Comparison of ENCODE assay signal across 13 cellular contexts in the genomic region with DNA sequence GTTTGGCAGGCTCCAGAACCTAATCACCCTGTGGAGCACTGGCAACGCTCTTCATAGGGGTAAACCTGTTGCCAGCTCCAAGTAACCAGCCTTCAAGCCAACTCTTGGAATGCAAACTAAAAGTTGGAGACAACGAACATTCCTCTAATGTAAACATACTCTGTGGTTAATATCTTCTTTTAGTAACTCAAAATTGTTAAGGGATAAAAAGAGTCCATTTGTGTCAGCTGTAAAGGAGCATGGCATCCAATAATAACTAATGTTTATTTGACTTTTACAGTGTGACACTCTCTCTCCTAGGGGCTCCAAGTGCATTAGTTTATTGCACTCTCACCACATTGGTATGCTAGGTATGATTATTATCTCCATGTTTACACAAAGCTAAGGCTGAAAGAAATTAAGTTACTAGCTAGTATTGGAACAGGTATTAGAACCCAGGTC. TPM values are rescaled to one million over a fixed set of nuclear protein-coding genes. Genes with fewer than 3 reads are reported as not detected.
DNase-seq lines count a peak whose midpoint lies in the region; FAIRE-seq and TF ChIP-seq lines count a peak whose summit lies in the region.
"Had no signal": no experiment of that assay in that cellular context is flagged by ENCODE, and none has a peak within 500 bp of the region (broad histone marks: within the 10 kb centered on the region; RNA-seq: fewer than 3 reads in every experiment).

No MANE protein-coding gene starts in this region.

- in situ Hi-C loops in Caki2 (cut with HindIII; ENCODE audit: low pct_unique_long_range_greater_than_20kb, low sequenced_read_pairs): no loop called here

- H3K9ac ChIP-seq in HUES6 (ENCODE audit: low read length): no peak overlapping the region
- H3K9ac ChIP-seq in keratinocyte (ENCODE audit: control insufficient read depth, extremely low read depth, insufficient read depth, low read length): no peak overlapping the region

- H2AFZ ChIP-seq in keratinocyte (ENCODE audit: control insufficient read depth, low read length): no peak overlapping the region

- peak; percentile 85 for DNase-seq in Caki2 (ENCODE audit: low read depth)
- DNase-seq in astrocyte of the hippocampus (ENCODE audit: low read depth, low spot score): peak; percentile 69
- DNase-seq in keratinocyte (ENCODE audit: low read depth, low spot score): no peak
- no peak for DNase-seq in suprapubic skin (ENCODE audit: low spot score in 2 of 2)
- DNase-seq in vagina (ENCODE audit: extremely low spot score in 2 of 2): no peak
- DNase-seq in WERI-Rb-1: no peak
- DNase-seq in NCI-H2029 treated with DMSO at 0.1 percent for 48 hours (lab: John Stamatoyannopoulos, UW): no peak
- DNase-seq: activated CD4-positive, alpha-beta T cell treated with anti-CD3 and anti-CD28 coated beads, Interleukin-2, amount 50 U/mL, for 48 hours; activated gamma-delta T cell treated with Interleukin-2 at 50 U/mL for 16 hours; GDM1 had no signal

- peaks cover 88% of the 10 kb centered on the region for H3K4me1 ChIP-seq in HUES6 (ENCODE audit: control insufficient read depth, insufficient read depth, low read length)
- H3K4me1 ChIP-seq in keratinocyte (ENCODE audit: control insufficient read depth, extremely low read depth, insufficient read depth, low read length): peaks cover 75% of the 10 kb centered on the region
- peaks cover 26% of the 10 kb centered on the region for H3K4me1 ChIP-seq in suprapubic skin
- peaks cover 13% of the 10 kb centered on the region for H3K4me1 ChIP-seq in vagina
- H3K4me1 ChIP-seq: prostate gland had no signal

- peaks cover 80% of the 10 kb centered on the region for H3K79me2 ChIP-seq in keratinocyte (ENCODE audit: control insufficient read depth, insufficient read depth, low read length)

- 61% methylated on average over 2 of the region's 2 CpGs for WGBS in suprapubic skin

- H3K27me3 ChIP-seq in HUES6 (ENCODE audit: control insufficient read depth, insufficient read depth, low read length) (peaks cover 25% of the 10 kb centered on the region), keratinocyte (ENCODE audit: control insufficient read depth, extremely low read depth, insufficient read depth, low read length) (no peaks in the 10 kb centered on the region), suprapubic skin (no peaks in the 10 kb centered on the region), vagina (no peaks in the 10 kb centered on the region), WERI-Rb-1 (ENCODE audit: insufficient read depth, low read depth, severe bottlenecking) (no peaks in the 10 kb centered on the region)

- no peaks in the 10 kb centered on the region for H4K20me1 ChIP-seq in keratinocyte (ENCODE audit: control insufficient read depth, extremely low read depth, insufficient read depth, low read length)

- H3K27ac ChIP-seq in HUES6 (ENCODE audit: low read depth, low read length) (peak overlapping the region; percentile 42; the same call in 1 of the 2 replicates), keratinocyte (ENCODE audit: control insufficient read depth, insufficient read depth, low read length) (peak overlapping the region; percentile 63), suprapubic skin (no peak overlapping the region), vagina (no peak overlapping the region), WERI-Rb-1 (no peak overlapping the region)
- H3K27ac ChIP-seq: prostate gland had no signal

- H3K9me3 ChIP-seq in HUES6 (ENCODE audit: control insufficient read depth, insufficient read depth, low read depth, low read length): no peaks in the 10 kb centered on the region
- no peaks in the 10 kb centered on the region for H3K9me3 ChIP-seq in keratinocyte (ENCODE audit: control insufficient read depth, low read depth, low read length)
- no peaks in the 10 kb centered on the region for H3K9me3 ChIP-seq in suprapubic skin
- H3K9me3 ChIP-seq in vagina: no peaks in the 10 kb centered on the region
- no peaks in the 10 kb centered on the region for H3K9me3 ChIP-seq in WERI-Rb-1 (ENCODE audit: severe bottlenecking)
- H3K9me3 ChIP-seq: prostate gland had no signal

- dilution Hi-C loops in keratinocyte (cut with MboI; ENCODE audit: extremely low pct_ligation_motif_present, low sequenced_read_pairs): no loop called here

- intact Hi-C loops in vagina (cut with DNase I): no loop called here

- peak overlapping the region; percentile 54 for H3K4me2 ChIP-seq in keratinocyte (ENCODE audit: control insufficient read depth, extremely low read depth, insufficient read depth, low read depth, low read length)

- no peaks in the 10 kb centered on the region for H3K9me1 ChIP-seq in keratinocyte (ENCODE audit: control insufficient read depth, extremely low read depth, insufficient read depth, low read length)

- no peak for TF ChIP-seq CTCF in keratinocyte (optimal IDR thresholded peaks at IDR 0.05 in 1 of 3, IDR thresholded peaks at IDR 0.05 in 1 of 3, conservative IDR thresholded peaks at IDR 0.05 in 1 of 3; ENCODE audit: extremely low read depth in 1 of 3, insufficient read depth in 2 of 3, low read length in 3 of 3)
- TF ChIP-seq CTCF in suprapubic skin (IDR thresholded peaks at IDR 0.05): no peak
- TF ChIP-seq CTCF in vagina (IDR thresholded peaks at IDR 0.05): no peak
- TF ChIP-seq CTCF in WERI-Rb-1 (IDR thresholded peaks at IDR 0.05; ENCODE audit: low read depth, low read length): no peak

- no peak overlapping the region for H3K4me3 ChIP-seq in HUES6 (ENCODE audit: low read depth, low read length)
- H3K4me3 ChIP-seq in keratinocyte (ENCODE audit: control insufficient read depth in 2 of 3, extremely low read depth in 1 of 3, insufficient read depth in 2 of 3, low read depth in 1 of 3, low read length in 3 of 3): no peak overlapping the region
- no peak overlapping the region for H3K4me3 ChIP-seq in suprapubic skin
- no peak overlapping the region for H3K4me3 ChIP-seq in vagina
- H3K4me3 ChIP-seq in WERI-Rb-1 (ENCODE audit: low read depth, low read length): no peak overlapping the region
- H3K4me3 ChIP-seq: prostate gland had no signal

- no peak for TF ChIP-seq EP300 in suprapubic skin (IDR thresholded peaks at IDR 0.05)

- no peak for TF ChIP-seq POLR2A in suprapubic skin (IDR thresholded peaks at IDR 0.05)
- no peak for TF ChIP-seq POLR2A in vagina (IDR thresholded peaks at IDR 0.05)

- no peak for FAIRE-seq in keratinocyte (lab: Jason Lieb, UNC)
- FAIRE-seq: GM18507 had no signal

- H3K36me3 ChIP-seq in HUES6 (ENCODE audit: control insufficient read depth, insufficient read depth, low read length) (no peaks in the 10 kb centered on the region), keratinocyte (ENCODE audit: control insufficient read depth in 2 of 2, extremely low read depth in 1 of 2, insufficient read depth in 2 of 2, low read length in 2 of 2) (peaks cover 14 to 30% of the 10 kb centered on the region in 2 experiments), suprapubic skin (no peaks in the 10 kb centered on the region), vagina (no peaks in the 10 kb centered on the region), WERI-Rb-1 (no peaks in the 10 kb centered on the region; the same call in 1 of the 2 replicates)
- H3K36me3 ChIP-seq: prostate gland had no signal

RNA-seq across cellular contexts. Expression of a gene that starts 31.0 kb away (rescaled TPM):
- 7.3 and 8.7 TPM in 2 replicates for total RNA-seq in Caki2 (2014; rRNA removed; shearing (Covaris generic); ENCODE audit: low replicate concordance)
- polyA plus RNA-seq in keratinocyte: 62.4 to 110 TPM (median 86.5 TPM) in 3 replicates
- 28.9 TPM for polyA plus RNA-seq in keratinocyte (2011; ENCODE audit: low read depth)
- 58.9 and 89.6 TPM in 2 replicates for polyA plus RNA-seq in keratinocyte (2011; cell fraction: cytosol; rRNA removed)
- polyA plus RNA-seq in keratinocyte (2011; cell fraction: nucleus; rRNA removed): 149 and 163 TPM in 2 replicates
- polyA plus RNA-seq in keratinocyte (2012; ENCODE audit: low replicate concordance): 31.6 and 98.4 TPM in 2 replicates
- 140 to 193 TPM (median 155 TPM) in 3 replicates for polyA minus RNA-seq in keratinocyte
- polyA minus RNA-seq in keratinocyte (2011; cell fraction: cytosol; rRNA and poly(A)+ RNA removed): 103 TPM
- polyA minus RNA-seq in keratinocyte (2011; cell fraction: nucleus; rRNA and poly(A)+ RNA removed): 195 and 328 TPM in 2 replicates
- 10 to 100 TPM; 69.7 to 86.9 (median 79.4) TPM for total RNA-seq in suprapubic skin
- total RNA-seq in vagina: 45.7 TPM

Comparison
In these comparisons a context has a peak if more than half of its experiments do, and no peak if none do; other contexts are left out.
1. DNase-seq: peak in Caki2 (single experiment) and astrocyte of the hippocampus (single experiment); none in keratinocyte (single experiment), suprapubic skin (0 of 2), vagina (0 of 2), WERI-Rb-1 (single experiment) and NCI-H2029 treated with DMSO at 0.1 percent for 48 hours (single experiment).
2. H3K27ac ChIP-seq: peak in HUES6 (single experiment) and keratinocyte (single experiment); none in suprapubic skin (single experiment), vagina (single experiment) and WERI-Rb-1 (single experiment).